In the genomic region with DNA sequence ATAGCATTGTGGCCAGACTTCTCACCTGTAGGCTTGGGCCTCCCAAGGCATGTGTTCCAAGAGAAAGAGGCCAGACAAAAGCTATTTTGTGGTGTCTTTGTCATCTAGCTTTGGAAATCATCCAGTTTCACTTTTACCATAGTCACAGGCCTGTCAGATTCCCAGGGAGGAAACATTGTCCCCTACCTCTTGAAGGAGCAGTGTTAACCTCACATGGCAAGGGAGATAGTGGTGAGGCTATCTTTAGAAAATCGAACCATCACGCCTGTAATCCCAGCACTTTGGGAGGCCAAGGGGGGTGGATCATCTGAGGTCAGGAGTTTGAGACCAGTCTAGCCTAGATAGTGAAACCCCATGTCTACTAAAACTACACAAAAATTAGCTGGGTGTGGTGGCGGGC, we compare ENCODE assay signal across 18 cellular contexts.
"Had no signal": no experiment of that assay in that cellular context is flagged by ENCODE, and none has a peak within 500 bp of the region (broad histone marks: within the 10 kb centered on the region; RNA-seq: fewer than 3 reads in every experiment).

No MANE protein-coding gene starts in this region.

- H3K27ac ChIP-seq: colonic mucosa, foreskin keratinocyte, ovary, stomach, thoracic aorta, transverse colon had no signal

- H3K4me1 Mint-ChIP-seq: neural crest cell had no signal

- H3K27me3 ChIP-seq: colonic mucosa, foreskin keratinocyte, heart left ventricle, ovary, stomach, transverse colon had no signal

- H3K9me3 Mint-ChIP-seq: neural crest cell had no signal

- DNase-seq: colonic mucosa; dermis blood vessel endothelial cell; foreskin keratinocyte; heart left ventricle; left colon; mucosa of descending colon; naive thymus-derived CD8-positive, alpha-beta T cell; nucleus accumbens; ovary; right cardiac atrium; small intestine; stimulated activated CD4-positive, alpha-beta T cell treated with anti-CD3 and anti-CD28 coated beads, Interleukin-12 subunit alpha, Interleukin-12 subunit beta, amount 100 ng/mL, for 4 hours; stimulated activated naive CD4-positive, alpha-beta T cell; stomach; substantia nigra; transverse colon had no signal

- ATAC-seq: foreskin keratinocyte; heart left ventricle; left colon; mucosa of descending colon; naive thymus-derived CD8-positive, alpha-beta T cell; right cardiac atrium had no signal

- H3K4me3 ChIP-seq: colonic mucosa, heart left ventricle, mucosa of descending colon, ovary, stomach, thoracic aorta, transverse colon had no signal

- H3K36me3 ChIP-seq: colonic mucosa, heart left ventricle, ovary, stomach, thoracic aorta, transverse colon had no signal

- H3K9me3 ChIP-seq: colonic mucosa, heart left ventricle, mucosa of descending colon, ovary, stomach, thoracic aorta, transverse colon had no signal

- H3K4me3 Mint-ChIP-seq: naive thymus-derived CD8-positive, alpha-beta T cell; neural crest cell had no signal

- H3K4me1 ChIP-seq: colonic mucosa, foreskin keratinocyte had no signal

- H3K27ac Mint-ChIP-seq: naive thymus-derived CD8-positive, alpha-beta T cell had no signal
